ENCODE assay signal across 11 cellular contexts in the genomic region with DNA sequence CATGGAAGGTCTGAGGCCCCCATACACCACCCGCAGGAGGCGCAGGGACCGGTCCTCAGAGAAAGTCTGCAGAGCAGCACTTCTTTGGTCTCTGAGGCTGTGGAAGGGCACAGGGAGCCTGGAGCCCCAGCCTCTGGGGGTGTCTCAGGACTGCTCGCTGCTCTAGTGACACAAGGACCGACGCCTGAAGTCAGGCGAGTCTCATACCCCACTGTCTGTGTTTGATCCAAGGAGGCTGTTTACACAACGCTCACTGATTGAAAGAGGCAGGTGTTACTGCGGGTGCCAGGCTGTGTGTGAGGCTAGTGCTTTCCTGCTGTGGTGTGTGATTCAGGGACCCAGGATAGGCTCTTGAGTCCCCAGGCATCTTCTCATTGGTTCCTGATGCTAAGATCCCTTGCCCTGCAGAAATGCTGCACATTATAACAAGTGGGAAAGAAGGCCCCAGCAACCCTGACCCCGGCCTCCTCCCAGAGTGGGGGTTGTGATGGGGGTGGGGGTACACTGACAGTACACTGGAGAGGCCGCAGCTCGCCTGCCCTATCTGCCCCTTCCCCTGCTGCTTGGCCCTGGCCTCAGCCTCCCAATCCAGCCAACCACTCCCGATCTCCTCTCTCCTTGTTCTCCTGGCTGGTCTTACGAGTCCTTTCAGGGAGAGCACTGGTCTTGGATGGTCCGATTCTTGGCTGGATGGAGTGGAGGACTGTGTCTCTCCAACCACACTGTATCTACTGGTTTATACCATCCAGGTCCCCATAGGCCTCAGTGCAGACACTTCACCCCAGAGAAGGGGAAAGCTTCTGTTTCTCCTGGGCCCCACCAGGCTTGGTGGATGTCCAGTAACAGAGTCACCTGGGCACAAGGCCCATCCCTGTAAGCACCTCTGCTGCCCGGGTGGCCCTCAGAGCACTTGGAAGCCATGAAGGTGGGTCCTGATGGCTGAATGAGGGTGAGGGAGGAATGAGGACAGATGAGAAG. TPM values are rescaled to one million over a fixed set of nuclear protein-coding genes. Genes with fewer than 3 reads are reported as not detected.
DNase-seq lines count a peak whose midpoint lies in the region; ATAC-seq and TF ChIP-seq lines count a peak whose summit lies in the region.
"Had no signal": no experiment of that assay in that cellular context is flagged by ENCODE, and none has a peak within 500 bp of the region (broad histone marks: within the 10 kb centered on the region; RNA-seq: fewer than 3 reads in every experiment).

No MANE protein-coding gene starts in this region.

- peaks cover 12% of the 10 kb centered on the region for H3K27me3 Mint-ChIP-seq in progenitor cell of endocrine pancreas

- H3K4me1 ChIP-seq in SJCRH30 (peaks cover 39% of the 10 kb centered on the region), mucosa of descending colon (ENCODE audit: low read depth) (peaks cover 6% of the 10 kb centered on the region)

- no peaks in the 10 kb centered on the region for H3K9me3 ChIP-seq in SJCRH30 (replicated peaks)
- no peaks in the 10 kb centered on the region for H3K9me3 ChIP-seq in mucosa of descending colon
- H3K9me3 ChIP-seq: tibial artery had no signal

- DNase-seq in NCI-H2171 treated with DMSO at 0.1 percent for 48 hours (lab: John Stamatoyannopoulos, UW) (peak; percentile 40), NCI-H2171 (lab: John Stamatoyannopoulos, UW) (no peak), HuH-7 (ENCODE audit: low spot score) (peak; percentile 7), SJCRH30 (peak; percentile 98 to 100), progenitor cell of endocrine pancreas (ENCODE audit: low spot score, unreplicated experiment) (peak; percentile 9), mucosa of descending colon (no peak), foreskin fibroblast (no peak)
- DNase-seq in activated CD4-positive, alpha-beta T cell treated with anti-CD3 and anti-CD28 coated beads, Interleukin-2, amount 50 U/mL, for 1 hour: no peak
- DNase-seq: left ventricle myocardium superior had no signal

- peak overlapping the region; percentile 37 for H3K27ac Mint-ChIP-seq in progenitor cell of endocrine pancreas

- no peak for ATAC-seq in mucosa of descending colon
- ATAC-seq: left ventricle myocardium superior, Panc1 had no signal

- H3K36me3 ChIP-seq in SJCRH30 (no peaks in the 10 kb centered on the region), mucosa of descending colon (ENCODE audit: low read depth) (no peaks in the 10 kb centered on the region)
- H3K36me3 ChIP-seq: tibial artery had no signal

- intact Hi-C loops in mucosa of descending colon (cut with DNase I, micrococcal nuclease): no loop called here

- H3K4me3 Mint-ChIP-seq in progenitor cell of endocrine pancreas (ENCODE audit: low read depth): no peak overlapping the region

- no peaks in the 10 kb centered on the region for H3K27me3 ChIP-seq in SJCRH30
- H3K27me3 ChIP-seq: tibial artery had no signal

- TF ChIP-seq CTCF in progenitor cell of endocrine pancreas (IDR thresholded peaks at IDR 0.05; ENCODE audit: unreplicated experiment) (no peak), mucosa of descending colon (IDR thresholded peaks at IDR 0.05) (no peak), foreskin fibroblast (IDR thresholded peaks at IDR 0.05; ENCODE audit: low read depth, low read length) (no peak)

- peaks cover 5% of the 10 kb centered on the region for H3K4me1 Mint-ChIP-seq in progenitor cell of endocrine pancreas (ENCODE audit: low read depth)

- no peaks in the 10 kb centered on the region for H3K36me3 Mint-ChIP-seq in progenitor cell of endocrine pancreas (ENCODE audit: insufficient read depth)

- peaks cover 7% of the 10 kb centered on the region for H3K9me3 Mint-ChIP-seq in progenitor cell of endocrine pancreas (ENCODE audit: low read depth)

- H3K27ac ChIP-seq in SJCRH30: peak overlapping the region; percentile 71
- H3K27ac ChIP-seq: tibial artery had no signal

- peak overlapping the region; percentile 37 for H3K4me3 ChIP-seq in SJCRH30
- H3K4me3 ChIP-seq in mucosa of descending colon: no peak overlapping the region
- no peak overlapping the region for H3K4me3 ChIP-seq in foreskin fibroblast (ENCODE audit: low read depth in 1 of 2, low read length in 2 of 2)
- H3K4me3 ChIP-seq: tibial artery had no signal

RNA-seq across cellular contexts. Expression of gene CACNA2D4, which starts 6.6 kb away (rescaled TPM):
- 2.7 and 3.6 TPM in 2 replicates for total RNA-seq in SJCRH30 (2014; rRNA removed; shearing (Covaris generic))
- total RNA-seq in progenitor cell of endocrine pancreas: 0.34 and 0.58 TPM in 2 replicates
- total RNA-seq in mucosa of descending colon: 1 to 10 TPM; 3.9 to 9.3 (median 4.8) TPM

Comparison
In these comparisons a context has a peak if more than half of its experiments do, and no peak if none do; other contexts are left out.
1. DNase-seq: peak in NCI-H2171 treated with DMSO at 0.1 percent for 48 hours (single experiment), HuH-7 (single experiment), SJCRH30 (2 of 2) and progenitor cell of endocrine pancreas (single experiment); none in NCI-H2171 (single experiment), mucosa of descending colon (0 of 3), foreskin fibroblast (0 of 2) and activated CD4-positive, alpha-beta T cell treated with anti-CD3 and anti-CD28 coated beads, Interleukin-2, amount 50 U/mL, for 1 hour (single experiment).